Comparison of ENCODE assay signal across 1 cellular context in genomic region chr6:146889303-146889702, GRCh38.
TF ChIP-seq lines count a peak whose summit lies in the region.

No MANE protein-coding gene starts in this region.

TF ChIP-seq in K562, 482 proteins besides CTCF, POLR2A, EP300 and RAD21 (continued from another document and continues in another):
- 0 out of 2 replicates have a peak, but pooled peaks have one; percentile 24 for TF ChIP-seq JUND (IDR thresholded peaks at IDR 0.05; ENCODE audit: borderline replicate concordance, low read depth, low read length)
- peak; percentile 21; the same call in 1 of the 3 replicates for TF ChIP-seq JUND (tag; IDR thresholded peaks at IDR 0.05; ENCODE audit: borderline replicate concordance, low read depth, low read length)
- TF ChIP-seq ZNF316 (IDR thresholded peaks at IDR 0.05) = no peak
- 0 out of 2 replicates have a peak, but pooled peaks have one; percentile 36 for TF ChIP-seq ZNF766 (CRISPR knock-in tag; conservative IDR thresholded peaks at IDR 0.05)
- no peak for TF ChIP-seq ZKSCAN1 (IDR thresholded peaks at IDR 0.05; ENCODE audit: low read depth, low read length)
- TF ChIP-seq SAFB2 (IDR thresholded peaks at IDR 0.05; ENCODE audit: borderline replicate concordance, low read depth, low read length, severe bottlenecking) = no peak
- TF ChIP-seq ZNF583 (CRISPR knock-in tag; IDR thresholded peaks at IDR 0.05) = 0 out of 2 replicates have a peak, but pooled peaks have one; percentile 32
- TF ChIP-seq PURB (CRISPR knock-in tag; IDR thresholded peaks at IDR 0.05; ENCODE audit: low read depth) = no peak
- peak; percentile 53 for TF ChIP-seq FOSL1 (tag; conservative IDR thresholded peaks at IDR 0.05)
- TF ChIP-seq PHF20 (IDR thresholded peaks at IDR 0.05; ENCODE audit: partially characterized antibody) = no peak
- no peak for TF ChIP-seq ZFP91 (CRISPR knock-in tag; IDR thresholded peaks at IDR 0.05)
- no peak for TF ChIP-seq CHD2 (IDR thresholded peaks at IDR 0.05; ENCODE audit: low read depth, low read length)
- TF ChIP-seq MIER1 (IDR thresholded peaks at IDR 0.05; ENCODE audit: low read depth) = no peak
- peak; percentile 33; the same call in 1 of the 2 replicates for TF ChIP-seq CXXC5 (CRISPR knock-in tag; IDR thresholded peaks at IDR 0.05)
- no peak for TF ChIP-seq RBM17 (IDR thresholded peaks at IDR 0.05; ENCODE audit: borderline replicate concordance, low read depth, low read length)
- TF ChIP-seq LEF1 (IDR thresholded peaks at IDR 0.05) = no peak
- no peak for TF ChIP-seq LARP7 (IDR thresholded peaks at IDR 0.05)
- TF ChIP-seq RHOXF2B (CRISPR knock-in tag; conservative IDR thresholded peaks at IDR 0.05) = no peak
- TF ChIP-seq ATF6 (CRISPR knock-in tag; IDR thresholded peaks at IDR 0.05) = no peak
- no peak for TF ChIP-seq ZNF347 (CRISPR knock-in tag; IDR thresholded peaks at IDR 0.05; ENCODE audit: low read depth)
- TF ChIP-seq MGA (IDR thresholded peaks at IDR 0.05) = no peak
- 0 out of 2 replicates have a peak, but pooled peaks have one; percentile 15 for TF ChIP-seq MAFF (IDR thresholded peaks at IDR 0.05; ENCODE audit: low read length)
- no peak for TF ChIP-seq FUS (optimal IDR thresholded peaks at IDR 0.05; ENCODE audit: low read depth, low read length)
- no peak for TF ChIP-seq HIVEP1 (CRISPR knock-in tag; IDR thresholded peaks at IDR 0.05)
- no peak for TF ChIP-seq ELF4 (CRISPR knock-in tag; IDR thresholded peaks at IDR 0.05)
- TF ChIP-seq, protein P1, sequence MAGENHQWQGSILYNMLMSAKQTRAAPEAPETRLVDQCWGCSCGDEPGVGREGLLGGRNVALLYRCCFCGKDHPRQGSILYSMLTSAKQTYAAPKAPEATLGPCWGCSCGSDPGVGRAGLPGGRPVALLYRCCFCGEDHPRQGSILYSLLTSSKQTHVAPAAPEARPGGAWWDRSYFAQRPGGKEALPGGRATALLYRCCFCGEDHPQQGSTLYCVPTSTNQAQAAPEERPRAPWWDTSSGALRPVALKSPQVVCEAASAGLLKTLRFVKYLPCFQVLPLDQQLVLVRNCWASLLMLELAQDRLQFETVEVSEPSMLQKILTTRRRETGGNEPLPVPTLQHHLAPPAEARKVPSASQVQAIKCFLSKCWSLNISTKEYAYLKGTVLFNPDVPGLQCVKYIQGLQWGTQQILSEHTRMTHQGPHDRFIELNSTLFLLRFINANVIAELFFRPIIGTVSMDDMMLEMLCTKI (IDR thresholded peaks at IDR 0.05; ENCODE audit: partially characterized antibody) = no peak
- TF ChIP-seq CBFA2T3 (IDR thresholded peaks at IDR 0.05) = peak; percentile 25; the same call in 1 of the 2 replicates
- peak; percentile 77; the same call in 1 of the 2 replicates for TF ChIP-seq ZNF592 (IDR thresholded peaks at IDR 0.05)
- 0 out of 2 replicates have a peak, but pooled peaks have one; percentile 7 for TF ChIP-seq HCFC1 (IDR thresholded peaks at IDR 0.05; ENCODE audit: low read depth, low read length)
- TF ChIP-seq SMAD1 (IDR thresholded peaks at IDR 0.05; ENCODE audit: low read depth, low read length, partially characterized antibody) = no peak
- TF ChIP-seq MCM3 (IDR thresholded peaks at IDR 0.05) = no peak
- TF ChIP-seq, protein P2, sequence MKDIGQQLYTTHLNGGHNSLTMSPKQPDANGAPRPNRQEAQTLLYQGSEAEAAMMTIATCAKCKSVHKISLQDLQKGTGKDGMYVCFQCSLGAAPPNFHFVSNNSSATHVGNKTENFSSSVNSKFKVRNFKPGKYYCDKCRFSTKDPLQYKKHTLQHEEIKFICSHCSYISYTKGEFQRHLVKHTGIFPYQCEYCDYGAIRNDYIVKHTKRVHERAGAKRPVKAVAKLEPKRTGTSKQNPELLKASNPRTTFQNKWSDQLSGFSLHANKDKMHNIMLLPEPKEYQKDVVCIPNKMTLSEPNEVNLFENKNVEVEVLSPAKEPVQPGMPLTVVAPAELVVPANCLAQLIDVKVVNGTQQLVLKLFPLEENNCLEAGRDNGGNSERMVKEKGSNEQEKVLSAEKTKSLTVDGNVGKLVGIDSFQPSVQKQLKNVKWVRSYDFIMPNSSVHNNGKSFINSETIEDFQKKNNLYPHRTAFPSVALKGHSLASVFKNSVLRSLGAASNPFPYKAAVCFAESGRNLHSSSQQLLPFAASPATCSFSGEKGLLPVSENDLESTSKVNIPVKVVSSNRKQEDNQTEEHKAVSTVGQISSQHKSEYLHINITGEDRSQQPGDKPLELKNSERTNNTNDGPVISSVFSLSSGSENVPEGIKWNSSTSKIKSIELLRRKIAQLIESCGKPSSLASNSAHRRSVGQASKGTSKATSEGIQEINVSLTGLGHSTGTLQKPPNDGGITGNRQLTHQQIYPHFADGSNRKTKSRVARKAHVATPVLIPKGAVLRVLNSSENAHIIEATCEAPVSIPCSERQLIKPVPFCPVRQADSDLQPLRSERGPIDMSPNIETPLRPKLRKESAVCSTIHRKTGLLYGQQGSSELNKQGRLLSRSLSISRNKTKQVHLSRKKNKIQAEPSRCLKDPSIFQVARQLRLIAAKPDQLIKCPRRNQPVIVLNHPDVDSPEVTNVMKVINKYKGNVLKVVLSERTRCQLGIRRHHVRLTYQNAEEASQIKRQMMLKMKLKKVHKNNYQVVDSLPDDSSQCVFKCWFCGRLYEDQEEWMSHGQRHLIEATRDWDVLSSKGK (CRISPR knock-in tag; IDR thresholded peaks at IDR 0.05) = no peak
- TF ChIP-seq CBFA2T2 (conservative IDR thresholded peaks at IDR 0.05) = no peak
- peak; percentile 64; the same call in 1 of the 2 replicates for TF ChIP-seq DPF2 (IDR thresholded peaks at IDR 0.05)
- no peak for TF ChIP-seq POU5F1 (IDR thresholded peaks at IDR 0.05; ENCODE audit: borderline replicate concordance, low read depth, low read length, partially characterized antibody)
